ENCODE assay signal across 23 cellular contexts in the genomic region with DNA sequence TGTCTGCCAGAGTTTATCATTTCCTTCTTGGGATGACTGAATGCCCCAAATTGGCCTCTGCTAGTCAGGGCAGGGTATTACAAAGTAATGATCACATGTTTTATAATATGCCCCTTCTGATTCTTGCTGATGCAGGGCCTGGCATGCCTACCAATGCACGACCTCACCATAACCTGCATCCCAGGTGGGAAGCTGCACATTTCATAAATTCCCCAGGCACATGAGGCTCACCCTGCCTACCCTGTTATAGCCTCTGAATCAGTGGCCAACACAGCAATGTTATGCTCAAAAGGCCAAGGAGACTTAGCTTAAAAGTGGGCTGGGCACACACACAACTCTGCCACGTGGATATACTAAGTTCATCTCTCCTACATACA. TPM values are rescaled to one million over a fixed set of nuclear protein-coding genes. Genes with fewer than 3 reads are reported as not detected.
DNase-seq lines count a peak whose midpoint lies in the region; ATAC-seq, FAIRE-seq and TF ChIP-seq lines count a peak whose summit lies in the region.
"Had no signal": no experiment of that assay in that cellular context is flagged by ENCODE, and none has a peak within 500 bp of the region (broad histone marks: within the 10 kb centered on the region; RNA-seq: fewer than 3 reads in every experiment).

No MANE protein-coding gene starts in this region.

- 79 to 83% (median 81%) methylated on average over 2 of the region's 2 CpGs for WGBS in heart left ventricle, 4 donors
- WGBS in esophagus muscularis mucosa, result 78% methylated on average over 2 of the region's 2 CpGs

- TF ChIP-seq EP300 in esophagus muscularis mucosa (IDR thresholded peaks at IDR 0.05), result no peak

- FAIRE-seq in bronchial epithelial cell (lab: Jason Lieb, UNC), result no peak
- FAIRE-seq: A204.1, GM12878, GM19239, H1, HepG2 had no signal

- H3K4me1 ChIP-seq in heart left ventricle (peaks cover 0 to 27% (median 6%) of the 10 kb centered on the region in 12 donors), right atrium auricular region (peaks cover 0 to 11% of the 10 kb centered on the region in 2 donors), esophagus muscularis mucosa (peaks cover 0 to 3% (median under 1%) of the 10 kb centered on the region in 4 donors)

- H3K4me3 ChIP-seq in heart left ventricle, result no peak overlapping the region
- H3K4me3 ChIP-seq in right atrium auricular region, result no peak overlapping the region
- no peak overlapping the region for H3K4me3 ChIP-seq in bronchial epithelial cell (ENCODE audit: low read depth, low read length)
- H3K4me3 ChIP-seq in esophagus muscularis mucosa, result no peak overlapping the region
- H3K4me3 ChIP-seq: GM12878 had no signal

- H3K27me3 ChIP-seq in heart left ventricle, result no peaks in the 10 kb centered on the region
- no peaks in the 10 kb centered on the region for H3K27me3 ChIP-seq in right atrium auricular region
- H3K27me3 ChIP-seq in bronchial epithelial cell (ENCODE audit: control insufficient read depth, insufficient read depth, low read length), result no peaks in the 10 kb centered on the region
- H3K27me3 ChIP-seq in esophagus muscularis mucosa, result no peaks in the 10 kb centered on the region

- intact Hi-C loops in heart left ventricle (cut with DNase I), result no loop called here
- intact Hi-C loops in esophagus muscularis mucosa (cut with DNase I), result no loop called here

- TF ChIP-seq POLR2A in heart left ventricle (IDR thresholded peaks at IDR 0.05), result no peak
- no peak for TF ChIP-seq POLR2A in esophagus muscularis mucosa (IDR thresholded peaks at IDR 0.05; ENCODE audit: low read depth)

- peak in 2 of 4 donors; percentile 6 to 32 for ATAC-seq in heart left ventricle
- ATAC-seq: GM12878 had no signal

- no peak for TF ChIP-seq CTCF in heart left ventricle (IDR thresholded peaks at IDR 0.05)
- no peak for TF ChIP-seq CTCF in right atrium auricular region (IDR thresholded peaks at IDR 0.05)
- no peak for TF ChIP-seq CTCF in bronchial epithelial cell (IDR thresholded peaks at IDR 0.05; ENCODE audit: insufficient read depth, low read length, severe bottlenecking)
- no peak for TF ChIP-seq CTCF in esophagus muscularis mucosa (IDR thresholded peaks at IDR 0.05)

- H3K27ac ChIP-seq in heart left ventricle, result peak overlapping the region; percentile 9 to 82 (median 54)
- no peak overlapping the region for H3K27ac ChIP-seq in right atrium auricular region
- H3K27ac ChIP-seq in esophagus muscularis mucosa (replicated peaks in 1 of 4), result no peak overlapping the region
- H3K27ac ChIP-seq: C4-2B had no signal

- H3K9me3 ChIP-seq in heart left ventricle, result no peaks in the 10 kb centered on the region
- no peaks in the 10 kb centered on the region for H3K9me3 ChIP-seq in right atrium auricular region
- no peaks in the 10 kb centered on the region for H3K9me3 ChIP-seq in esophagus muscularis mucosa

- H3K36me3 ChIP-seq in heart left ventricle, result no peaks in the 10 kb centered on the region
- H3K36me3 ChIP-seq in right atrium auricular region, result no peaks in the 10 kb centered on the region
- H3K36me3 ChIP-seq in bronchial epithelial cell (ENCODE audit: control insufficient read depth, insufficient read depth, low read length), result no peaks in the 10 kb centered on the region
- H3K36me3 ChIP-seq in esophagus muscularis mucosa, result no peaks in the 10 kb centered on the region

- DNase-seq in heart left ventricle, result no peak
- DNase-seq in right atrium auricular region (ENCODE audit: low spot score), result no peak
- DNase-seq in bronchial epithelial cell (ENCODE audit: low read depth), result peak; percentile 70
- DNase-seq in esophagus muscularis mucosa (ENCODE audit: extremely low spot score), result peak; percentile 64
- DNase-seq in kidney tubule cell (ENCODE audit: low spot score), result peak; percentile 49
- DNase-seq in GM19238 (ENCODE audit: insufficient read length, low spot score), result no peak
- no peak for DNase-seq in NK-92 treated with Interleukin-12 subunit alpha and Interleukin-12 subunit beta, amount 100 ng/mL, for 24 hours (lab: John Stamatoyannopoulos, UW)
- DNase-seq: ACHN; AML-193; CD4-positive, alpha-beta T cell; DMS53; DND-41; EL; H9 had no signal

RNA-seq across cellular contexts. Expression of a gene that starts 28.0 kb away (rescaled TPM):
- total RNA-seq in heart left ventricle (100 to 1,000 TPM in 1 of 9 donors, 10 to 100 TPM in 8; 55.4 to 163 (median 62.5) TPM), right atrium auricular region (10 to 100 TPM; 30.0 to 53.0 TPM), bronchial epithelial cell (35.0 and 57.6 TPM in 2 replicates), esophagus muscularis mucosa (10 to 100 TPM; 15.8 to 26.7 (median 22.8) TPM)
- 10 to 100 TPM; 18.6 to 50.4 TPM for polyA plus RNA-seq in heart left ventricle

RNA-seq across cellular contexts. Expression of a gene that starts 45.1 kb away (rescaled TPM):
- 10 to 100 TPM in 1 of 9 donors, 1 to 10 TPM in 8; 1.5 to 13.9 (median 2.4) TPM for total RNA-seq in heart left ventricle
- polyA plus RNA-seq in heart left ventricle, result 10 to 100 TPM in 1 of 2 donors, 1 to 10 TPM in 1; 2.8 to 13.8 TPM
- 1 to 10 TPM in 1 of 2 donors, under 1 TPM in 1; 0.70 to 2.0 TPM for total RNA-seq in right atrium auricular region
- not detected in 2 replicates for total RNA-seq in bronchial epithelial cell
- total RNA-seq in esophagus muscularis mucosa, result not detected
- total RNA-seq: CD4-positive, alpha-beta T cell; G401; GM12878; H1; H9; HepG2 had no signal
- polyA plus RNA-seq: BJ, H1, IgD-negative memory B cell had no signal

Comparison
In these comparisons a context has a peak if more than half of its experiments do, and no peak if none do; other contexts are left out.
1. H3K27ac ChIP-seq: peak in heart left ventricle (12 of 12); none in right atrium auricular region (0 of 2) and esophagus muscularis mucosa (0 of 4).
2. DNase-seq: peak in bronchial epithelial cell (single experiment), esophagus muscularis mucosa (single experiment) and kidney tubule cell (single experiment); none in heart left ventricle (0 of 5), right atrium auricular region (single experiment), GM19238 (single experiment) and NK-92 treated with Interleukin-12 subunit alpha and Interleukin-12 subunit beta, amount 100 ng/mL, for 24 hours (single experiment).